ENCODE assay signal across 13 cellular contexts in the genomic region with DNA sequence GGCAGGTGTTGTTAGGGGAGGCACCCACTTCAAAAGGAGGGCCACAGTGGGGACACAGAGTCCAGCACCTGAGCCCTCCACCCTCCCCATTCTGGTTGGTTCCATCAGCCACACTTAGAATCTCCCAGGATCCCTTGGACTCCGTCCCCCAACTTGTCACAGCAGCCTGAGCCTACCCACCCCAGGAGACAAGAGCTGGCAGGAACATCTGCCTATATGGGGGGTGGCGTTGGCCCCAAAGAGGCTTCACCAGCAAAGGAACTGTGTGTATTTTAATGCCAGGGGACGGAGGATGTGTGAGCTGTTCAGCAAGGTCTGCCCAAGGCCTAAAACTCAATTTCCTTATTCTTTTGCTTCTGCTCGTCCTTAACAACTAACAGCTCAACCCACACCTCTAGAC.
"Had no signal": no experiment of that assay in that cellular context is flagged by ENCODE, and none has a peak within 500 bp of the region (broad histone marks: within the 10 kb centered on the region; RNA-seq: fewer than 3 reads in every experiment).

No MANE protein-coding gene starts in this region.

- H3K4me3 ChIP-seq: transverse colon had no signal

- H3K36me3 ChIP-seq: brain microvascular endothelial cell, transverse colon had no signal

- DNase-seq: activated B cell treated with CpG ODN at 0.5 μM for 24 hours; activated CD4-positive, alpha-beta T cell treated with anti-CD3 and anti-CD28 coated beads, Interleukin-2, amount 10 ng/mL, durations not matched to agents 7 days and 5 days; activated effector memory CD4-positive, alpha-beta T cell treated with Interleukin-2 at 50 U/mL for 16 hours; amniotic stem cell; brain microvascular endothelial cell; effector CD4-positive, alpha-beta T cell; mammary epithelial cell; naive thymus-derived CD4-positive, alpha-beta T cell; occipital lobe; SIG-M5; stimulated activated CD4-positive, alpha-beta T cell treated with anti-CD3 and anti-CD28 coated beads, Interleukin-2, amount 100 ng/mL, for 48 hours; T-helper 17 cell; transverse colon had no signal

- ATAC-seq: naive thymus-derived CD4-positive, alpha-beta T cell; T-helper 17 cell had no signal

- H3K27me3 ChIP-seq: brain microvascular endothelial cell, transverse colon had no signal

- H3K27ac ChIP-seq: brain microvascular endothelial cell, transverse colon had no signal

- H3K4me1 ChIP-seq: transverse colon had no signal

- H3K9me3 ChIP-seq: transverse colon had no signal
